In genomic region chr2:196166876-196167275, GRCh38 we compare ENCODE assay signal across 8 cellular contexts. TPM values are rescaled to one million over a fixed set of nuclear protein-coding genes. Genes with fewer than 3 reads are reported as not detected.
DNase-seq lines count a peak whose midpoint lies in the region; ATAC-seq and TF ChIP-seq lines count a peak whose summit lies in the region.

No MANE protein-coding gene starts in this region.

- H3K9me3 ChIP-seq in PC-9 (ENCODE audit: insufficient read depth, low read depth) (no peaks in the 10 kb centered on the region), mucosa of descending colon (no peaks in the 10 kb centered on the region), left ventricle myocardium inferior (replicated peaks) (no peaks in the 10 kb centered on the region)

- POLR2A ChIA-PET in PC-9 (lab: Charles Lee; ENCODE audit: unreplicated experiment): interaction anchor here (0.7 kb wide), 2 partner anchors 96 to 435 kb away, joined by 3 to 5 read pairs; no protein-coding TSS in a partner anchor

- no peaks in the 10 kb centered on the region for H3K9me2 ChIP-seq in PC-9 (ENCODE audit: insufficient read depth)

- H3K27me3 ChIP-seq in PC-9 (ENCODE audit: insufficient read depth, low read depth): no peaks in the 10 kb centered on the region
- H3K27me3 ChIP-seq in left ventricle myocardium inferior (ENCODE audit: low read depth): no peaks in the 10 kb centered on the region

- H2AFZ ChIP-seq in PC-9: no peak overlapping the region

- H3K4me2 ChIP-seq in PC-9: peak overlapping the region; percentile 73

- H3K27me3 Mint-ChIP-seq in stimulated activated naive CD8-positive, alpha-beta T cell treated with anti-CD3 and anti-CD28 coated beads, Interleukin-15, amount 100 ng/mL, for 72 hours: no peaks in the 10 kb centered on the region

- peak; percentile 71 for DNase-seq in SIG-M5 treated with dmso at 0.1 percent for 504 hours (lab: John Stamatoyannopoulos, UW; ENCODE audit: unreplicated experiment)
- no peak for DNase-seq in SIG-M5 (lab: John Stamatoyannopoulos, UW)
- no peak for DNase-seq in PC-9
- peak; percentile 59 for DNase-seq in dermis blood vessel endothelial cell
- DNase-seq in stimulated activated naive CD8-positive, alpha-beta T cell treated with anti-CD3 and anti-CD28 coated beads, Interleukin-15, amount 100 ng/mL, for 72 hours: no peak
- DNase-seq in mucosa of descending colon: no peak
- no peak for DNase-seq in activated gamma-delta T cell (lab: John Stamatoyannopoulos, UW)
- DNase-seq in left ventricle myocardium inferior: no peak

- H3K36me3 ChIP-seq in PC-9 (ENCODE audit: low read depth) (no peaks in the 10 kb centered on the region), mucosa of descending colon (ENCODE audit: low read depth) (no peaks in the 10 kb centered on the region), left ventricle myocardium inferior (peaks cover 11% of the 10 kb centered on the region)

- peaks cover 72% of the 10 kb centered on the region for H3K79me2 ChIP-seq in PC-9 (ENCODE audit: low read depth)

- no peak for TF ChIP-seq CTCF in PC-9 (conservative IDR thresholded peaks at IDR 0.05)
- no peak for TF ChIP-seq CTCF in mucosa of descending colon (IDR thresholded peaks at IDR 0.05)
- TF ChIP-seq CTCF in left ventricle myocardium inferior (IDR thresholded peaks at IDR 0.05; ENCODE audit: borderline replicate concordance): no peak

- no peaks in the 10 kb centered on the region for H4K20me1 ChIP-seq in PC-9 (ENCODE audit: insufficient read depth)

- H3K27ac Mint-ChIP-seq in stimulated activated naive CD8-positive, alpha-beta T cell treated with anti-CD3 and anti-CD28 coated beads, Interleukin-15, amount 100 ng/mL, for 72 hours: peak overlapping the region; percentile 13 to 88

- intact Hi-C loops in PC-9 (cut with micrococcal nuclease; ENCODE audit: unreplicated experiment): no loop called here
- intact Hi-C loops in mucosa of descending colon (cut with DNase I, micrococcal nuclease): no loop called here
- intact Hi-C loops in left ventricle myocardium inferior (cut with micrococcal nuclease): loop anchor here (10.0 kb wide), 1 partner anchor 118 kb away; no protein-coding TSS in a partner anchor

- H3K4me3 Mint-ChIP-seq in stimulated activated naive CD8-positive, alpha-beta T cell treated with anti-CD3 and anti-CD28 coated beads, Interleukin-15, amount 100 ng/mL, for 72 hours: peak overlapping the region; percentile 72 to 99

- H3K4me1 ChIP-seq in PC-9 (replicated peaks; ENCODE audit: insufficient read depth): peaks cover 30% of the 10 kb centered on the region
- peaks cover 1% of the 10 kb centered on the region for H3K4me1 ChIP-seq in mucosa of descending colon (ENCODE audit: low read depth)
- H3K4me1 ChIP-seq in left ventricle myocardium inferior: peaks cover 24% of the 10 kb centered on the region

- CTCF ChIA-PET in PC-9 (lab: Charles Lee): no interaction called here

- ATAC-seq in stimulated activated naive CD8-positive, alpha-beta T cell treated with anti-CD3 and anti-CD28 coated beads, Interleukin-15, amount 100 ng/mL, for 72 hours: no peak
- ATAC-seq in mucosa of descending colon: no peak

- peaks cover 40% of the 10 kb centered on the region for H3K4me1 Mint-ChIP-seq in stimulated activated naive CD8-positive, alpha-beta T cell treated with anti-CD3 and anti-CD28 coated beads, Interleukin-15, amount 100 ng/mL, for 72 hours

- peak overlapping the region; percentile 95; the same call in 1 of the 2 replicates for H3K4me3 ChIP-seq in PC-9
- H3K4me3 ChIP-seq in mucosa of descending colon: no peak overlapping the region
- no peak overlapping the region for H3K4me3 ChIP-seq in left ventricle myocardium inferior

- H3K27ac ChIP-seq in PC-9: peak overlapping the region; percentile 75
- H3K27ac ChIP-seq in left ventricle myocardium inferior (replicated peaks): no peak overlapping the region

- H3F3A ChIP-seq in PC-9 (ENCODE audit: insufficient read depth, low read depth): no peaks in the 10 kb centered on the region

- BruUV-seq in PC-9 (replicated peaks; lab: Mats Ljungman, UMichigan): no TSS peak

- no peaks in the 10 kb centered on the region for H3K9me3 Mint-ChIP-seq in stimulated activated naive CD8-positive, alpha-beta T cell treated with anti-CD3 and anti-CD28 coated beads, Interleukin-15, amount 100 ng/mL, for 72 hours

RNA-seq across cellular contexts. Expression of gene STK17B, which starts 4.5 kb away (rescaled TPM):
- total RNA-seq in PC-9 (2021) (10.8 and 14.9 TPM in 2 replicates), dermis blood vessel endothelial cell (12.3 and 19.7 TPM in 2 replicates), mucosa of descending colon (10 to 100 TPM; 30.3 to 55.7 (median 55.1) TPM), left ventricle myocardium inferior (4.9 TPM)

Comparison
In these comparisons a context has a peak if more than half of its experiments do, and no peak if none do; other contexts are left out.
1. DNase-seq: peak in SIG-M5 treated with dmso at 0.1 percent for 504 hours (single experiment) and dermis blood vessel endothelial cell (single experiment); none in SIG-M5 (single experiment), PC-9 (0 of 2), stimulated activated naive CD8-positive, alpha-beta T cell treated with anti-CD3 and anti-CD28 coated beads, Interleukin-15, amount 100 ng/mL, for 72 hours (0 of 2), mucosa of descending colon (0 of 3), activated gamma-delta T cell (single experiment) and left ventricle myocardium inferior (single experiment).